Comparison of ENCODE assay signal across 11 cellular contexts in genomic region chr11:63491240-63491587, GRCh38. TPM values are rescaled to one million over a fixed set of nuclear protein-coding genes. Genes with fewer than 3 reads are reported as not detected.
DNase-seq lines count a peak whose midpoint lies in the region; ATAC-seq, FAIRE-seq and TF ChIP-seq lines count a peak whose summit lies in the region.
"Had no signal": no experiment of that assay in that cellular context is flagged by ENCODE, and none has a peak within 500 bp of the region (broad histone marks: within the 10 kb centered on the region; RNA-seq: fewer than 3 reads in every experiment).

No MANE protein-coding gene starts in this region.

- TF ChIP-seq POLR2A in H1 (IDR thresholded peaks at IDR 0.05; ENCODE audit: control extremely low read depth in 1 of 2, low read depth in 2 of 2, low read length in 2 of 2) (no peak), upper lobe of left lung (IDR thresholded peaks at IDR 0.05) (peak in 1 of 4 donors; percentile 3)

- no peak overlapping the region for H3K4ac ChIP-seq in H1 (replicated peaks; ENCODE audit: insufficient read length, low read depth, low read length)

- H3K9me3 Mint-ChIP-seq in activated naive CD4-positive, alpha-beta T cell treated with anti-CD3 and anti-CD28 coated beads, Interleukin-2, amount 10 ng/mL, durations not matched to agents 7 days and 5 days: no peaks in the 10 kb centered on the region

- peaks cover 13% of the 10 kb centered on the region for H3K4me1 Mint-ChIP-seq in activated naive CD4-positive, alpha-beta T cell treated with anti-CD3 and anti-CD28 coated beads, Interleukin-2, amount 10 ng/mL, durations not matched to agents 7 days and 5 days

- no peak overlapping the region for H3K23ac ChIP-seq in H1 (ENCODE audit: insufficient read length)

- peak overlapping the region; percentile 29; the same call in 1 of the 2 replicates for H2BK5ac ChIP-seq in H1 (ENCODE audit: low read depth, low read length)

- DNase-seq in activated naive CD4-positive, alpha-beta T cell treated with anti-CD3 and anti-CD28 coated beads, Interleukin-2, amount 10 ng/mL, durations not matched to agents 7 days and 5 days: no peak
- no peak for DNase-seq in activated naive CD4-positive, alpha-beta T cell treated with Interleukin-2 at 50 U/mL for 16 hours
- DNase-seq in H1 (ENCODE audit: low read depth in 1 of 2, low spot score in 2 of 2) (no peak), upper lobe of left lung (no peak), ecto neural progenitor cell (ENCODE audit: low spot score) (no peak)
- no peak for DNase-seq in stimulated activated CD4-positive, alpha-beta T cell treated with anti-CD3 and anti-CD28 coated beads, Interleukin-4, amount 100 ng/mL, for 4 hours

- H4K20me1 ChIP-seq in H1 (replicated peaks in 1 of 2; ENCODE audit: control insufficient read depth in 1 of 2, insufficient read depth in 2 of 2, low read length in 2 of 2): no peaks in the 10 kb centered on the region
- H4K20me1 ChIP-seq: BLaER1 treated with 17β-estradiol and CSF1 and Interleukin-3, amounts not matched to agents 10 nM and 100 nM had no signal

- H3K27me3 ChIP-seq in H1 (replicated peaks in 1 of 4; ENCODE audit: control insufficient read depth in 3 of 4, extremely low read depth in 1 of 4, insufficient read depth in 3 of 4, low read length in 3 of 4) (no peaks in the 10 kb centered on the region; a peak in 1 of 7 replicates), muscle layer of duodenum (ENCODE audit: low read depth, low read length) (no peaks in the 10 kb centered on the region), upper lobe of left lung (no peaks in the 10 kb centered on the region)
- H3K27me3 ChIP-seq: BLaER1 treated with 17β-estradiol and CSF1 and Interleukin-3, amounts not matched to agents 10 nM and 100 nM had no signal

- H4K5ac ChIP-seq in H1 (ENCODE audit: insufficient read length, low read depth, low read length): peak overlapping the region; percentile 67

- peak overlapping the region; percentile 8 for H4K91ac ChIP-seq in H1 (replicated peaks; ENCODE audit: insufficient read length, low read length)

- peaks cover 0 to 5% (median 0%) of the 10 kb centered on the region in 4 experiments; a peak in 2 of 8 replicates for H3K36me3 ChIP-seq in H1 (ENCODE audit: control insufficient read depth in 2 of 4, insufficient read depth in 4 of 4, low read length in 3 of 4)
- no peaks in the 10 kb centered on the region for H3K36me3 ChIP-seq in muscle layer of duodenum (ENCODE audit: control insufficient read depth in 1 of 2, insufficient read depth in 2 of 2, low read length in 2 of 2)
- no peaks in the 10 kb centered on the region for H3K36me3 ChIP-seq in upper lobe of left lung
- H3K36me3 ChIP-seq: BLaER1 treated with 17β-estradiol and CSF1 and Interleukin-3, amounts not matched to agents 10 nM and 100 nM had no signal

- H3K23me2 ChIP-seq in H1 (ENCODE audit: low read depth, low read length): peaks cover 7% of the 10 kb centered on the region; the same call in 1 of the 2 replicates

- H3K56ac ChIP-seq in H1 (replicated peaks; ENCODE audit: insufficient read length, low read depth, low read length): peak overlapping the region; percentile 47

- no peak for TF ChIP-seq RAD21 in H1 (IDR thresholded peaks at IDR 0.05 in 1 of 2, conservative IDR thresholded peaks at IDR 0.05 in 1 of 2; ENCODE audit: low read depth in 2 of 2, low read length in 2 of 2)

- no peaks in the 10 kb centered on the region for H3K79me1 ChIP-seq in H1 (ENCODE audit: low read depth, low read length)

- no peak overlapping the region for H3K27ac Mint-ChIP-seq in activated naive CD4-positive, alpha-beta T cell treated with anti-CD3 and anti-CD28 coated beads, Interleukin-2, amount 10 ng/mL, durations not matched to agents 7 days and 5 days

- H3K27ac ChIP-seq in H1 (ENCODE audit: low read depth, low read length) (0 out of 2 replicates have a peak overlapping the region, but pooled peaks have one; percentile 23), muscle layer of duodenum (ENCODE audit: low read length) (no peak overlapping the region), upper lobe of left lung (peak overlapping the region; percentile 32 to 78 (median 64))
- H3K27ac ChIP-seq: BLaER1 treated with 17β-estradiol and CSF1 and Interleukin-3, amounts not matched to agents 10 nM and 100 nM had no signal

- no peak for FAIRE-seq in H1 (lab: Jason Lieb, UNC)

- CTCF ChIA-PET in activated naive CD4-positive, alpha-beta T cell treated with anti-CD3 and anti-CD28 coated beads, Interleukin-2, amount 10 ng/mL, durations not matched to agents 7 days and 5 days (lab: Charles Lee): interaction anchor here (0.8 to 1.6 kb wide), 3 partner anchors 12 to 148 kb away, joined by 3 to 6 read pairs (median 5); no protein-coding TSS in a partner anchor
- CTCF ChIA-PET in H1 (lab: Charles Lee; ENCODE audit: partially characterized antibody): interaction anchor here (1.5 to 5.4 kb wide), 3 partner anchors 12 to 57 kb away, joined by 4 to 63 read pairs (median 54); partner anchors contain the start of gene LGALS12

- peaks cover 53% of the 10 kb centered on the region for H3K27me3 Mint-ChIP-seq in activated naive CD4-positive, alpha-beta T cell treated with anti-CD3 and anti-CD28 coated beads, Interleukin-2, amount 10 ng/mL, durations not matched to agents 7 days and 5 days

- peak in 1 of 2 donors; percentile 9 for ATAC-seq in upper lobe of left lung (ENCODE audit: low FRiP score in 2 of 2)
- no peak for ATAC-seq in GM21528 (IDR thresholded peaks at IDR 0.05; ENCODE audit: low FRiP score, unreplicated experiment)

- peak overlapping the region; percentile 62 to 74 for H3K4me2 ChIP-seq in H1 (ENCODE audit: insufficient read depth in 1 of 2, low read depth in 2 of 2, low read length in 2 of 2)
- H3K4me2 ChIP-seq: BLaER1 treated with 17β-estradiol and CSF1 and Interleukin-3, amounts not matched to agents 10 nM and 100 nM had no signal

- peak overlapping the region; percentile 65 for H3K4me3 Mint-ChIP-seq in activated naive CD4-positive, alpha-beta T cell treated with anti-CD3 and anti-CD28 coated beads, Interleukin-2, amount 10 ng/mL, durations not matched to agents 7 days and 5 days

- H2BK20ac ChIP-seq in H1 (ENCODE audit: low read length): no peak overlapping the region

- H2BK15ac ChIP-seq in H1 (ENCODE audit: low read length): no peak overlapping the region

- no peak overlapping the region for H2AK5ac ChIP-seq in H1 (ENCODE audit: low read depth, low read length)

- H3K36me3 Mint-ChIP-seq in activated naive CD4-positive, alpha-beta T cell treated with anti-CD3 and anti-CD28 coated beads, Interleukin-2, amount 10 ng/mL, durations not matched to agents 7 days and 5 days: no peaks in the 10 kb centered on the region

- 3% methylated on average over 13 of the region's 13 CpGs; no CpG with 5 or more reads in 1 of the 2 experiments for WGBS in H1 (ENCODE audit: extremely low coverage in 1 of 2, insufficient coverage in 1 of 2, insufficient read length in 1 of 2, insufficient replicate concordance in 2 of 2, low coverage in 1 of 2, low lambda C conversion rate in 2 of 2, missing lambda C conversion rate in 1 of 2), 2 experiments
- 1 to 3% methylated on average over 10 to 13 of the region's 13 CpGs for WGBS in upper lobe of left lung, 2 donors

- H3K4me1 ChIP-seq in H1 (replicated peaks in 1 of 4; ENCODE audit: control insufficient read depth in 3 of 4, insufficient read depth in 4 of 4, low read length in 3 of 4): peaks cover 6 to 10% (median 9%) of the 10 kb centered on the region in 4 experiments; a peak in 5 of 7 replicates
- peaks cover 4 to 11% of the 10 kb centered on the region in 2 donors for H3K4me1 ChIP-seq in muscle layer of duodenum (ENCODE audit: control insufficient read depth in 1 of 2, insufficient read depth in 2 of 2, low read length in 2 of 2)
- H3K4me1 ChIP-seq in upper lobe of left lung: peaks cover 11 to 30% (median 19%) of the 10 kb centered on the region in 4 donors

- no peaks in the 10 kb centered on the region for H3K79me2 ChIP-seq in H1 (ENCODE audit: control insufficient read depth in 1 of 2, insufficient read depth in 2 of 2, low read length in 2 of 2)

- H3K9ac ChIP-seq in H1 (replicated peaks in 1 of 4; ENCODE audit: extremely low read depth in 1 of 4, low read depth in 3 of 4, low read length in 3 of 4): peak overlapping the region; percentile 36 to 70 (median 54); a peak in 6 of 7 replicates
- H3K9ac ChIP-seq: BLaER1 treated with 17β-estradiol and CSF1 and Interleukin-3, amounts not matched to agents 10 nM and 100 nM had no signal

- H3K4me3 ChIP-seq in H1 (ENCODE audit: extremely low read depth in 1 of 4, insufficient read depth in 2 of 4, low read depth in 3 of 4, low read length in 4 of 4) (peak overlapping the region; percentile 53 to 69 (median 61)), muscle layer of duodenum (ENCODE audit: low read depth in 1 of 2, low read length in 2 of 2) (peak overlapping the region; percentile 60 to 83), upper lobe of left lung (peak overlapping the region; percentile 47 to 59 (median 54))
- H3K4me3 ChIP-seq: BLaER1 treated with 17β-estradiol and CSF1 and Interleukin-3, amounts not matched to agents 10 nM and 100 nM had no signal

- peak overlapping the region; percentile 61; the same call in 1 of the 2 replicates for H2BK12ac ChIP-seq in H1 (ENCODE audit: low read depth, low read length)

- no peak for TF ChIP-seq EP300 in H1 (IDR thresholded peaks at IDR 0.05; ENCODE audit: borderline replicate concordance in 1 of 2, low read depth in 2 of 2, low read length in 2 of 2)
- TF ChIP-seq EP300 in upper lobe of left lung (IDR thresholded peaks at IDR 0.05): no peak

- peak overlapping the region; percentile 96 for H3K18ac ChIP-seq in H1 (ENCODE audit: extremely low read depth, low read length)

- TF ChIP-seq CTCF in H1 (IDR thresholded peaks at IDR 0.05; ENCODE audit: control extremely low read depth in 1 of 3, insufficient read depth in 1 of 3, low read depth in 1 of 3, low read length in 3 of 3): no peak
- TF ChIP-seq CTCF in upper lobe of left lung (IDR thresholded peaks at IDR 0.05): no peak

- peak overlapping the region; percentile 93 for H4K8ac ChIP-seq in H1 (ENCODE audit: extremely low read depth, insufficient read depth, low read length)

- no peak overlapping the region for H2BK120ac ChIP-seq in H1 (replicated peaks; ENCODE audit: low read depth, low read length)

- H3K14ac ChIP-seq in H1 (ENCODE audit: insufficient read length): no peak overlapping the region

- peaks cover 3 to 9% of the 10 kb centered on the region in 2 experiments; a peak in 2 of 4 replicates for H3K9me3 ChIP-seq in H1 (ENCODE audit: insufficient read depth in 2 of 2, low read depth in 1 of 2, low read length in 1 of 2)
- H3K9me3 ChIP-seq in muscle layer of duodenum (ENCODE audit: control insufficient read depth in 1 of 2, low read length in 2 of 2): no peaks in the 10 kb centered on the region
- no peaks in the 10 kb centered on the region for H3K9me3 ChIP-seq in upper lobe of left lung

- H2AFZ ChIP-seq in H1 (ENCODE audit: low read length): no peak overlapping the region

- POLR2A ChIA-PET in H1 (lab: Charles Lee; ENCODE audit: partially characterized antibody): interaction anchor here (0.6 to 2.8 kb wide), 7 partner anchors 8 to 118 kb away, joined by 3 to 10 read pairs (median 3); no protein-coding TSS in a partner anchor

RNA-seq across cellular contexts. Expression of gene PLAAT5, which starts 0.2 kb away (rescaled TPM):
- 12.8 and 16.0 TPM in 2 replicates for total RNA-seq in H1 (2021; fragmentation: NEBNext Ultra II Directional; extraction: Animal tissue kit (Norgen Biotek cat#: 25700))
- 11.4 and 18.7 TPM in 2 replicates for polyA plus RNA-seq in H1 (2011; rRNA removed)
- polyA plus RNA-seq in H1 (2011; cell fraction: cytosol; rRNA removed): 22.1 TPM
- 11.7 TPM for polyA plus RNA-seq in H1 (2011; cell fraction: nucleus; rRNA removed)
- polyA plus RNA-seq in H1 (2012, experiment 1 of 2): 12.8 to 17.8 TPM (median 16.1 TPM) in 4 replicates
- 4.1 TPM for polyA plus RNA-seq in H1 (2012, experiment 2 of 2)
- polyA plus RNA-seq in H1 (2013, experiment 1 of 2): 5.2 TPM
- polyA plus RNA-seq in H1 (2013, experiment 2 of 2): 5.3 TPM
- polyA minus RNA-seq in H1 (2011; rRNA and poly(A)+ RNA removed): 37.8 and 40.3 TPM in 2 replicates
- polyA minus RNA-seq in H1 (2011; cell fraction: cytosol; rRNA and poly(A)+ RNA removed): 8.9 TPM
- polyA minus RNA-seq in H1 (2011; cell fraction: nucleus; rRNA and poly(A)+ RNA removed): 14.6 TPM
- 1 to 10 TPM; 1.0 to 7.2 (median 3.1) TPM for total RNA-seq in upper lobe of left lung
- total RNA-seq: glomerular endothelial cell, LHCN-M2 had no signal

RNA-seq across cellular contexts. Expression of gene LGALS12, which starts 14.7 kb away (rescaled TPM):
- 1.3 and 1.6 TPM in 2 replicates for total RNA-seq in H1 (2021; fragmentation: NEBNext Ultra II Directional; extraction: Animal tissue kit (Norgen Biotek cat#: 25700))
- polyA plus RNA-seq in H1 (2011; rRNA removed): 2.9 and 3.2 TPM in 2 replicates
- polyA plus RNA-seq in H1 (2011; cell fraction: cytosol; rRNA removed): 2.7 TPM
- 3.4 TPM for polyA plus RNA-seq in H1 (2011; cell fraction: nucleus; rRNA removed)
- 1.1 to 1.9 TPM (median 1.6 TPM) in 4 replicates for polyA plus RNA-seq in H1 (2012, experiment 1 of 2)
- polyA plus RNA-seq in H1 (2012, experiment 2 of 2): 1.1 TPM
- 0.83 TPM for polyA plus RNA-seq in H1 (2013, experiment 1 of 2)
- 0.90 TPM for polyA plus RNA-seq in H1 (2013, experiment 2 of 2)
- 3.0 and 3.5 TPM in 2 replicates for polyA minus RNA-seq in H1 (2011; rRNA and poly(A)+ RNA removed)
- not detected for polyA minus RNA-seq in H1 (2011; cell fraction: cytosol; rRNA and poly(A)+ RNA removed)
- 1.7 TPM for polyA minus RNA-seq in H1 (2011; cell fraction: nucleus; rRNA and poly(A)+ RNA removed)
- total RNA-seq in upper lobe of left lung: 1 to 10 TPM in 1 of 6 donors, under 1 TPM in 3, not detected in 2; 0.61 to 1.8 (median 0.76) TPM
- total RNA-seq: glomerular endothelial cell, LHCN-M2 had no signal

RNA-seq across cellular contexts. Expression of gene PLAAT4, which starts 45.4 kb away (rescaled TPM):
- 2.6 and 2.8 TPM in 2 replicates for total RNA-seq in H1 (2021; fragmentation: NEBNext Ultra II Directional; extraction: Animal tissue kit (Norgen Biotek cat#: 25700))
- polyA plus RNA-seq in H1 (2011; rRNA removed): 3.9 and 4.1 TPM in 2 replicates
- 5.8 TPM for polyA plus RNA-seq in H1 (2011; cell fraction: cytosol; rRNA removed)
- 5.1 TPM for polyA plus RNA-seq in H1 (2011; cell fraction: nucleus; rRNA removed)
- 2.6 to 3.9 TPM (median 3.2 TPM) in 4 replicates for polyA plus RNA-seq in H1 (2012, experiment 1 of 2)
- 1.5 TPM for polyA plus RNA-seq in H1 (2012, experiment 2 of 2)
- polyA plus RNA-seq in H1 (2013, experiment 1 of 2): 1.1 TPM
- polyA plus RNA-seq in H1 (2013, experiment 2 of 2): 1.7 TPM
- 1.00 and 1.6 TPM in 2 replicates for polyA minus RNA-seq in H1 (2011; rRNA and poly(A)+ RNA removed)
- 2.1 TPM for polyA minus RNA-seq in H1 (2011; cell fraction: cytosol; rRNA and poly(A)+ RNA removed)
- polyA minus RNA-seq in H1 (2011; cell fraction: nucleus; rRNA and poly(A)+ RNA removed): 2.8 TPM
- total RNA-seq in upper lobe of left lung: 100 to 1,000 TPM in 5 of 6 donors, 10 to 100 TPM in 1; 91.1 to 272 (median 192) TPM

Comparison
In these comparisons a context has a peak if more than half of its experiments do, and no peak if none do; other contexts are left out.
1. RNA of gene PLAAT4, which starts 45.4 kb away (total RNA-seq): 91.1 to 272 TPM in upper lobe of left lung; 2.6 to 2.8 TPM in H1; every median in the first group is over 10 times any median in the second.
2. Peak in every context shown above with its lines, with median percentiles within 50 percentile points of each other: H3K4me3 ChIP-seq.